In genomic region chr3:46998121-46998851, GRCh38 we compare ENCODE assay signal across 8 cellular contexts. TPM values are rescaled to one million over a fixed set of nuclear protein-coding genes. Genes with fewer than 3 reads are reported as not detected.
DNase-seq lines count a peak whose midpoint lies in the region; ATAC-seq and TF ChIP-seq lines count a peak whose summit lies in the region.

No MANE protein-coding gene starts in this region.

- no peak overlapping the region for H3K4me3 ChIP-seq in A673 (ENCODE audit: low read depth, low read length, poor library complexity, severe bottlenecking)

- no peaks in the 10 kb centered on the region for H3K9me3 ChIP-seq in A673 (ENCODE audit: low read depth, low read length, poor library complexity, severe bottlenecking)

- POLR2A ChIA-PET in A673 (lab: Charles Lee; ENCODE audit: low non-redundant PET), result no interaction called here

- no peaks in the 10 kb centered on the region for H3K27me3 Mint-ChIP-seq in activated naive CD8-positive, alpha-beta T cell treated with anti-CD3 and anti-CD28 coated beads, Interleukin-2, amount 50 U/mL, for 24 hours

- CTCF ChIA-PET in A673 (lab: Charles Lee), result no interaction called here

- peak; percentile 67 for ATAC-seq in activated naive CD8-positive, alpha-beta T cell treated with anti-CD3 and anti-CD28 coated beads, Interleukin-2, amount 50 U/mL, for 24 hours
- no peak for ATAC-seq in HG03439 (IDR thresholded peaks at IDR 0.05; ENCODE audit: unreplicated experiment)

- H3K4me1 ChIP-seq in A673 (ENCODE audit: insufficient read depth, low read length, poor library complexity, severe bottlenecking), result no peaks in the 10 kb centered on the region

- H3K36me3 Mint-ChIP-seq in activated naive CD8-positive, alpha-beta T cell treated with anti-CD3 and anti-CD28 coated beads, Interleukin-2, amount 50 U/mL, for 24 hours (ENCODE audit: low read depth), result peaks cover 7% of the 10 kb centered on the region

- peaks cover 17% of the 10 kb centered on the region for H3K4me1 Mint-ChIP-seq in activated naive CD8-positive, alpha-beta T cell treated with anti-CD3 and anti-CD28 coated beads, Interleukin-2, amount 50 U/mL, for 24 hours

- H3K4me3 Mint-ChIP-seq in activated naive CD8-positive, alpha-beta T cell treated with anti-CD3 and anti-CD28 coated beads, Interleukin-2, amount 50 U/mL, for 24 hours, result no peak overlapping the region

- TF ChIP-seq CTCF in A673 (conservative IDR thresholded peaks at IDR 0.05; ENCODE audit: low read depth, low read length), result peak; percentile 67
- TF ChIP-seq CTCF in GM20000 (IDR thresholded peaks at IDR 0.05; ENCODE audit: extremely low read depth, missing control alignments), result peak; percentile 93

- H3K36me3 ChIP-seq in A673 (ENCODE audit: insufficient read depth, low read length, poor library complexity, severe bottlenecking), result no peaks in the 10 kb centered on the region

- intact Hi-C loops in A673 (cut with micrococcal nuclease; ENCODE audit: unreplicated experiment), result loop anchor here (10.0 kb wide), 1 partner anchor 73 kb away; no protein-coding TSS in a partner anchor

- no peaks in the 10 kb centered on the region for H3K9me3 Mint-ChIP-seq in activated naive CD8-positive, alpha-beta T cell treated with anti-CD3 and anti-CD28 coated beads, Interleukin-2, amount 50 U/mL, for 24 hours

- BruUV-seq in A673 (replicated peaks; lab: Mats Ljungman, UMichigan), result no TSS peak

- DNase-seq in A673 (ENCODE audit: low spot score) (peak; percentile 29), GM20000 (ENCODE audit: low spot score) (peak; percentile 87), SW480 (ENCODE audit: low spot score) (peak; percentile 54), hepatic stellate cell (ENCODE audit: low spot score) (peak; percentile 53), superior temporal gyrus (ENCODE audit: extremely low spot score) (no peak)
- DNase-seq in activated naive CD8-positive, alpha-beta T cell treated with anti-CD3 and anti-CD28 coated beads, Interleukin-2, amount 50 U/mL, for 24 hours, result peak; percentile 81
- peak; percentile 64 for DNase-seq in stimulated activated CD4-positive, alpha-beta T cell treated with anti-CD3 and anti-CD28 coated beads, Interleukin-1b, Interleukin-23, amount 100 ng/mL, for 48 hours

- H3K27me3 ChIP-seq in A673 (replicated peaks; ENCODE audit: insufficient read depth, low read depth, low read length, poor library complexity), result no peaks in the 10 kb centered on the region

- no peak overlapping the region for H3K27ac ChIP-seq in A673 (ENCODE audit: low read depth, low read length, poor library complexity, severe bottlenecking)

- no peak overlapping the region for H3K27ac Mint-ChIP-seq in activated naive CD8-positive, alpha-beta T cell treated with anti-CD3 and anti-CD28 coated beads, Interleukin-2, amount 50 U/mL, for 24 hours

RNA-seq across cellular contexts. Expression of gene NBEAL2, which starts 18.8 kb away (rescaled TPM):
- 15.7 and 17.8 TPM in 2 replicates for total RNA-seq in A673 (2021)

RNA-seq across cellular contexts. Expression of gene CCDC12, which starts 21.7 kb away (rescaled TPM):
- 28.2 and 31.3 TPM in 2 replicates for total RNA-seq in A673 (2021)
